ENCODE assay signal across 15 cellular contexts in the genomic region with DNA sequence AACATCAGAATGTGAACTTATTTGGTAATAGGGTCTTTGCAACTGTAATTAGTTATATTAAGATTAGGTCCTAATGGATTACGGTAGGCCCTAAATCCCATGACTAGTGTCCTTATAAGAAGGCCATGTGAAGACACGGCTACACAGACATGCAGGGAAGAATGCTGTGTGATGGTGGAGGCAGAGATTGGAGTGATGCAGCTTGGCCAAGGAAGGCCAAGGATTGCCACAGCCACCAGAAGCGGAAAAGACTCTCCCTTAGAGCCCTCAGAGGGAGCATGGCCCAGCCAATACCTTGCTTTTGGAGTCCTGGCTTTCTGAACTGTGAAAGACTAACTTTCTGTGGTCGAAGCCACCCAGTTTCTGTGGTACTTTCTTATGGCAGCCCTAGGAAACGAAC. TPM values are rescaled to one million over a fixed set of nuclear protein-coding genes. Genes with fewer than 3 reads are reported as not detected.
A peak's percentile ranks its signal among the peaks of the same experiment; 100 is the strongest.
DNase-seq lines count a peak whose midpoint lies in the region; ATAC-seq and TF ChIP-seq lines count a peak whose summit lies in the region.
"Had no signal": no experiment of that assay in that cellular context is flagged by ENCODE, and none has a peak within 500 bp of the region (broad histone marks: within the 10 kb centered on the region; RNA-seq: fewer than 3 reads in every experiment).

No MANE protein-coding gene starts in this region.

- H4K5ac ChIP-seq in IMR-90 (ENCODE audit: low read depth, low read length), result peak overlapping the region; percentile 10; the same call in 1 of the 2 replicates

- BruUV-seq in IMR-90 (replicated peaks; lab: Mats Ljungman, UMichigan), result no TSS peak

- H3K9me3 ChIP-seq in IMR-90 (ENCODE audit: control insufficient read depth, insufficient read depth, low read length) (no peaks in the 10 kb centered on the region), WERI-Rb-1 (ENCODE audit: severe bottlenecking) (no peaks in the 10 kb centered on the region), osteoblast (ENCODE audit: low read depth, low read length) (no peaks in the 10 kb centered on the region)

- in situ Hi-C loops in IMR-90 (cut with MboI; ENCODE audit: low sequenced_read_pairs), result no loop called here

- CTCF ChIA-PET in IMR-90 (lab: Yijun Ruan, JAX), result interaction anchor here (0.5 kb wide), 1 partner anchor 41 kb away, joined by 3 read pairs; no protein-coding TSS in a partner anchor

- H3K27me3 ChIP-seq in IMR-90 (ENCODE audit: control insufficient read depth, insufficient read depth, low read length) (no peaks in the 10 kb centered on the region), WERI-Rb-1 (ENCODE audit: insufficient read depth, low read depth, severe bottlenecking) (no peaks in the 10 kb centered on the region), osteoblast (ENCODE audit: insufficient read depth, low read length) (no peaks in the 10 kb centered on the region)

- peak overlapping the region; percentile 96 for H3K14ac ChIP-seq in IMR-90 (replicated peaks; ENCODE audit: low read depth, low read length)

- peak overlapping the region; percentile 64; the same call in 1 of the 2 replicates for H3K18ac ChIP-seq in IMR-90 (ENCODE audit: low read depth, low read length)

- no peak overlapping the region for H3K9ac ChIP-seq in IMR-90 (ENCODE audit: low read depth, low read length)
- H3K9ac ChIP-seq: GM23248 had no signal

- H2AK5ac ChIP-seq in IMR-90 (ENCODE audit: low read depth, low read length), result peak overlapping the region; percentile 97

- H3K23ac ChIP-seq in IMR-90 (ENCODE audit: low read depth, low read length), result peak overlapping the region; percentile 94

- H3K9me1 ChIP-seq in IMR-90 (ENCODE audit: insufficient read depth, low read length), result peaks cover 14% of the 10 kb centered on the region

- TF ChIP-seq RAD21 in IMR-90 (IDR thresholded peaks at IDR 0.05; ENCODE audit: low read length), result no peak

- TF ChIP-seq CTCF in IMR-90 (conservative IDR thresholded peaks at IDR 0.05; ENCODE audit: low read depth, low read length), result no peak
- no peak for TF ChIP-seq CTCF in WERI-Rb-1 (IDR thresholded peaks at IDR 0.05; ENCODE audit: low read depth, low read length)
- no peak for TF ChIP-seq CTCF in osteoblast (IDR thresholded peaks at IDR 0.05; ENCODE audit: extremely low read depth, low read depth, low read length)

- POLR2A ChIA-PET in IMR-90 (lab: Charles Lee; ENCODE audit: unreplicated experiment), result no interaction called here

- no peak overlapping the region for H3K4me2 ChIP-seq in IMR-90 (ENCODE audit: low read depth, low read length)
- no peak overlapping the region for H3K4me2 ChIP-seq in osteoblast (ENCODE audit: insufficient read depth, low read length)

- peak overlapping the region; percentile 97 for H2BK120ac ChIP-seq in IMR-90 (ENCODE audit: low read depth, low read length)

- H4K8ac ChIP-seq in IMR-90 (ENCODE audit: low read depth in 2 of 2, low read length in 2 of 2), result peak overlapping the region; percentile 42 to 83; a peak in 3 of 4 replicates

- H4K20me1 ChIP-seq in IMR-90 (ENCODE audit: insufficient read depth, low read length), result no peaks in the 10 kb centered on the region
- no peaks in the 10 kb centered on the region for H4K20me1 ChIP-seq in osteoblast (ENCODE audit: insufficient read depth, low read length)

- H3K79me2 ChIP-seq in osteoblast (ENCODE audit: insufficient read depth, low read length), result no peaks in the 10 kb centered on the region

- DNase-seq in IMR-90, result no peak
- peak; percentile 69 for DNase-seq in WERI-Rb-1
- no peak for DNase-seq in osteoblast (ENCODE audit: insufficient read length, low spot score, missing footprints)
- DNase-seq in NCI-H774 (lab: John Stamatoyannopoulos, UW), result no peak
- DNase-seq in inferior parietal cortex (ENCODE audit: extremely low spot score), result no peak
- no peak for DNase-seq in hepatic stellate cell (ENCODE audit: low spot score)
- DNase-seq: AML-193; Caco-2; CD4-positive, alpha-beta T cell had no signal

- H3K4me1 ChIP-seq in IMR-90 (ENCODE audit: control insufficient read depth, insufficient read depth, low read length), result peaks cover 5% of the 10 kb centered on the region; the same call in 1 of the 2 replicates
- peaks cover 3% of the 10 kb centered on the region for H3K4me1 ChIP-seq in osteoblast (ENCODE audit: insufficient read depth, low read length)

- H2AK9ac ChIP-seq in IMR-90 (replicated peaks; ENCODE audit: low read depth, low read length, poor library complexity), result peak overlapping the region; percentile 81

- H2BK20ac ChIP-seq in IMR-90 (ENCODE audit: low read depth, low read length), result peak overlapping the region; percentile 98

- no peak for ATAC-seq in IMR-90 (ENCODE audit: low read depth)
- ATAC-seq in HG03521 (IDR thresholded peaks at IDR 0.05; ENCODE audit: unreplicated experiment), result no peak
- ATAC-seq: HepG2 had no signal

- dilution Hi-C loops in IMR-90 (cut with HindIII; ENCODE audit: low sequenced_read_pairs, unreplicated experiment), result no loop called here

- H3K36me3 ChIP-seq in IMR-90 (ENCODE audit: control insufficient read depth, insufficient read depth, low read length), result no peaks in the 10 kb centered on the region
- no peaks in the 10 kb centered on the region for H3K36me3 ChIP-seq in WERI-Rb-1
- H3K36me3 ChIP-seq in osteoblast (ENCODE audit: insufficient read depth, low read length), result no peaks in the 10 kb centered on the region

- H3K4me3 ChIP-seq in IMR-90 (ENCODE audit: insufficient read depth, low read depth, low read length) (no peak overlapping the region), WERI-Rb-1 (ENCODE audit: low read depth, low read length) (no peak overlapping the region), osteoblast (ENCODE audit: insufficient read depth, low read length) (no peak overlapping the region)
- H3K4me3 ChIP-seq: GM23248 had no signal

- H2AFZ ChIP-seq in IMR-90 (replicated peaks; ENCODE audit: low read length, poor library complexity) (peak overlapping the region; percentile 73), osteoblast (ENCODE audit: low read length) (peak overlapping the region; percentile 28)
- H2AFZ ChIP-seq: GM23248 had no signal

- WGBS in IMR-90 (ENCODE audit: extremely low coverage in 2 of 2, insufficient read length in 1 of 2), 2 experiments, result no CpG with 5 or more reads among the region's 5 CpGs

- H3K27ac ChIP-seq in IMR-90 (ENCODE audit: insufficient read depth, low read length) (no peak overlapping the region), WERI-Rb-1 (peak overlapping the region; percentile 77), osteoblast (ENCODE audit: low read depth, low read length) (no peak overlapping the region)
- H3K27ac ChIP-seq: C4-2B, GM23248 had no signal

- H2BK5ac ChIP-seq in IMR-90 (ENCODE audit: low read depth, low read length, poor library complexity, severe bottlenecking), result peak overlapping the region; percentile 50

- peak overlapping the region; percentile 67; the same call in 2 of the 3 replicates for H2BK15ac ChIP-seq in IMR-90 (ENCODE audit: low read depth, low read length)

- H3K79me1 ChIP-seq in IMR-90 (ENCODE audit: low read depth in 1 of 2, low read length in 2 of 2), result peaks cover 0 to 7% of the 10 kb centered on the region in 2 experiments; a peak in 1 of 4 replicates

- intact Hi-C loops in IMR-90 (cut with micrococcal nuclease), result no loop called here

- H3K4ac ChIP-seq in IMR-90 (ENCODE audit: low read depth, low read length), result peak overlapping the region; percentile 94

- H3K56ac ChIP-seq in IMR-90 (ENCODE audit: extremely low read depth, insufficient read depth, low read length), result no peak overlapping the region

- peak overlapping the region; percentile 73 for H4K91ac ChIP-seq in IMR-90 (ENCODE audit: insufficient read depth, low read depth, low read length)

- TF ChIP-seq POLR2A in IMR-90 (IDR thresholded peaks at IDR 0.05; ENCODE audit: low read depth, low read length), result no peak

TF ChIP-seq in IMR-90, 13 proteins besides CTCF, POLR2A, EP300 and RAD21 (continues in another document):
- TF ChIP-seq MXI1 (IDR thresholded peaks at IDR 0.05; ENCODE audit: borderline replicate concordance, low read depth, low read length), result no peak
- no peak for TF ChIP-seq FOS (IDR thresholded peaks at IDR 0.05; ENCODE audit: low read depth, low read length)
- TF ChIP-seq CEBPB (IDR thresholded peaks at IDR 0.05; ENCODE audit: low read depth, low read length), result no peak
- no peak for TF ChIP-seq BHLHE40 (IDR thresholded peaks at IDR 0.05; ENCODE audit: low read depth, low read length)
- TF ChIP-seq MAFK (IDR thresholded peaks at IDR 0.05; ENCODE audit: low read depth, low read length), result no peak
- no peak for TF ChIP-seq CHD1 (IDR thresholded peaks at IDR 0.05; ENCODE audit: low read depth, low read length)
- no peak for TF ChIP-seq RCOR1 (IDR thresholded peaks at IDR 0.05; ENCODE audit: insufficient replicate concordance, low read length)
- no peak for TF ChIP-seq SMC3 (IDR thresholded peaks at IDR 0.05; ENCODE audit: low read depth, low read length)
- TF ChIP-seq MAZ (IDR thresholded peaks at IDR 0.05; ENCODE audit: borderline replicate concordance, low read depth, low read length), result no peak
- no peak for TF ChIP-seq NFE2L2 (IDR thresholded peaks at IDR 0.05; ENCODE audit: low read depth, low read length)
- no peak for TF ChIP-seq RFX5 (IDR thresholded peaks at IDR 0.05; ENCODE audit: low read depth, low read length)
- TF ChIP-seq, protein P1, sequence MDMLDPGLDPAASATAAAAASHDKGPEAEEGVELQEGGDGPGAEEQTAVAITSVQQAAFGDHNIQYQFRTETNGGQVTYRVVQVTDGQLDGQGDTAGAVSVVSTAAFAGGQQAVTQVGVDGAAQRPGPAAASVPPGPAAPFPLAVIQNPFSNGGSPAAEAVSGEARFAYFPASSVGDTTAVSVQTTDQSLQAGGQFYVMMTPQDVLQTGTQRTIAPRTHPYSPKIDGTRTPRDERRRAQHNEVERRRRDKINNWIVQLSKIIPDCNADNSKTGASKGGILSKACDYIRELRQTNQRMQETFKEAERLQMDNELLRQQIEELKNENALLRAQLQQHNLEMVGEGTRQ (IDR thresholded peaks at IDR 0.05; ENCODE audit: low read depth, low read length), result no peak

RNA-seq across cellular contexts. Expression of gene SMIM13, which starts 9.7 kb away (rescaled TPM):
- total RNA-seq in IMR-90 (2012; rRNA removed) (10.0 and 17.2 TPM in 2 replicates), osteoblast (8.0 and 8.3 TPM in 2 replicates)
- 3.8 and 5.4 TPM in 2 replicates for polyA plus RNA-seq in IMR-90 (2012; rRNA removed)
- 1.1 TPM in 2 replicates for polyA plus RNA-seq in IMR-90 (2012; cell fraction: cytosol; rRNA removed)
- polyA plus RNA-seq in IMR-90 (2012; cell fraction: nucleus; rRNA removed; ENCODE audit: low replicate concordance), result 0.57 and 2.8 TPM in 2 replicates

RNA-seq across cellular contexts. Expression of gene ERVFRD-1, which starts 27.6 kb away (rescaled TPM):
- total RNA-seq in IMR-90 (2012; rRNA removed) (not detected in 2 replicates), osteoblast (not detected in 2 replicates)
- polyA plus RNA-seq in IMR-90 (2012; rRNA removed), result not detected in 2 replicates
- polyA plus RNA-seq in IMR-90 (2012; cell fraction: cytosol; rRNA removed), result not detected in 2 replicates
- polyA plus RNA-seq in IMR-90 (2012; cell fraction: nucleus; rRNA removed; ENCODE audit: low replicate concordance), result not detected in 2 replicates
- total RNA-seq: CD4-positive, alpha-beta T cell; GM23248; H4; HepG2 had no signal
- polyA plus RNA-seq: BJ, HepG2 had no signal

RNA-seq across cellular contexts. Expression of gene ELOVL2, which starts 39.9 kb away (rescaled TPM):
- total RNA-seq in IMR-90 (2012; rRNA removed), result 7.9 and 10.6 TPM in 2 replicates
- polyA plus RNA-seq in IMR-90 (2012; rRNA removed), result 5.2 and 6.3 TPM in 2 replicates
- 1.6 and 1.7 TPM in 2 replicates for polyA plus RNA-seq in IMR-90 (2012; cell fraction: cytosol; rRNA removed)
- 1.0 and 9.0 TPM in 2 replicates for polyA plus RNA-seq in IMR-90 (2012; cell fraction: nucleus; rRNA removed; ENCODE audit: low replicate concordance)
- total RNA-seq in osteoblast, result under 0.01 and 0.29 TPM in 2 replicates
- total RNA-seq: Caco-2; CD4-positive, alpha-beta T cell had no signal
